26 cellular contexts compared by ENCODE assay signal in the genomic region with DNA sequence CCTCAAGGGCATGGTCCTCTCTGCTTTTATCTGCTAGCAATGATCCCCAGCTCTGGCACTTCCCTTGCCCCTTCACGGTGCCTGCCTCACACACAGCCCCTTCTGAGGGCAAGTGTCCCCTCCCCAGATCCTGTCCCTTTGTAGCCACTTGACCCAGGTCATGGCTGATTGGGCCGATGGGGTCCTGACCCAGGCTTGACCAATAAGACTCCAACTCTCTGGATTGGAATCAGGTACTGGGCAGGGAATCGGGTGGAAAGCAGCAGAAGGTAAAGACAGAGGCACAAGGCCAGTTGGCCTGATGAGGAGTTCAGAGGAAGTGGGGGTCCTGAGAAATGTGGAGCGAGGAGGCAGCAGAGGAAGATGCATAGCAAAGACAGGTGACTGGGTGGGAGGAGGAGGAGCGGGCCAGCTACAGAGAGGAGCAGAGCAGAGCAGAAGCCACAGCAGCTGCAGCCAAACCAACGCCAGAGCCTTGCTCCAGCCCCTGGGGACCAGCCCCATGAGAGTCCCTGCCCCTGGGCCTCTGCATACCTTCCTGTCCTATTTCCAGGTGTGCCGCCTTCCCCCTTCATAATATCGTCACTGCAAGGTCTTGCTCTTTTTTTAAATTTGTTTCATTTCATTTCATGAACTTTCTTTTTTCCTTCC. TPM values are rescaled to one million over a fixed set of nuclear protein-coding genes. Genes with fewer than 3 reads are reported as not detected.
"Had no signal": no experiment of that assay in that cellular context is flagged by ENCODE, and none has a peak within 500 bp of the region (broad histone marks: within the 10 kb centered on the region; RNA-seq: fewer than 3 reads in every experiment).

No MANE protein-coding gene starts in this region.

- FAIRE-seq: keratinocyte had no signal

- H3K4me3 Mint-ChIP-seq: activated B cell treated with CpG ODN at 0.5 μM for 24 hours; activated CD4-positive, alpha-beta T cell treated with anti-CD3 and anti-CD28 coated beads, Interleukin-2, amount 10 ng/mL, durations not matched to agents 24 days and 14 days; activated CD8-positive, alpha-beta T cell treated with anti-CD3 and anti-CD28 coated beads for 36 hours; activated T-cell treated with anti-CD3 and anti-CD28 coated beads, Interleukin-2, amount 50 U/mL, for 72 hours; nephron progenitor cell had no signal

- H3K36me3 Mint-ChIP-seq: activated naive CD4-positive, alpha-beta T cell treated with anti-CD3 and anti-CD28 coated beads, Interleukin-2, amount 50 U/mL, for 72 hours had no signal

- H3K27ac ChIP-seq: foreskin keratinocyte, left lung, prostate gland, testis, upper lobe of left lung had no signal

- H3K27ac Mint-ChIP-seq: activated B cell treated with CpG ODN at 0.5 μM for 24 hours; activated CD4-positive, alpha-beta T cell treated with anti-CD3 and anti-CD28 coated beads, Interleukin-2, amount 10 ng/mL, durations not matched to agents 24 days and 14 days; activated CD8-positive, alpha-beta T cell treated with anti-CD3 and anti-CD28 coated beads for 36 hours; activated naive CD4-positive, alpha-beta T cell treated with anti-CD3 and anti-CD28 coated beads, Interleukin-2, amount 50 U/mL, for 72 hours; activated T-cell treated with anti-CD3 and anti-CD28 coated beads, Interleukin-2, amount 50 U/mL, for 72 hours; nephron progenitor cell had no signal

- H3K9me3 ChIP-seq: left lung, prostate gland, testis, upper lobe of left lung had no signal

- H3K36me3 ChIP-seq: left lung, prostate gland, upper lobe of left lung had no signal

- H3K4me1 Mint-ChIP-seq: activated B cell treated with CpG ODN at 0.5 μM for 24 hours; activated CD4-positive, alpha-beta T cell treated with anti-CD3 and anti-CD28 coated beads, Interleukin-2, amount 10 ng/mL, durations not matched to agents 24 days and 14 days; nephron progenitor cell had no signal

- H3K27me3 Mint-ChIP-seq: activated CD4-positive, alpha-beta T cell treated with anti-CD3 and anti-CD28 coated beads, Interleukin-2, amount 10 ng/mL, durations not matched to agents 24 days and 14 days had no signal

- H3K4me1 ChIP-seq: foreskin keratinocyte, left lung, prostate gland, testis, upper lobe of left lung had no signal

- H3K27me3 ChIP-seq: left lung, testis had no signal

- DNase-seq: activated B cell treated with CpG ODN at 0.5 μM for 24 hours; activated CD4-positive, alpha-beta T cell treated with anti-CD3 and anti-CD28 coated beads, Interleukin-2, amount 10 ng/mL, durations not matched to agents 24 days and 14 days; activated CD8-positive, alpha-beta T cell treated with anti-CD3 and anti-CD28 coated beads for 36 hours; activated gamma-delta T cell treated with Interleukin-2 at 50 U/mL for 16 hours; activated T-cell treated with anti-CD3 and anti-CD28 coated beads, Interleukin-2, amount 50 U/mL, for 72 hours; amniotic stem cell; dorsolateral prefrontal cortex; foreskin keratinocyte; hypothalamus; left lung; nephron progenitor cell; occipital lobe; right cardiac atrium; stimulated activated CD4-positive, alpha-beta T cell treated with anti-CD3 and anti-CD28 coated beads, Interleukin-2, amount 100 ng/mL, for 24 hours; T-helper 1 cell; T-helper 9 cell; testis; upper lobe of left lung had no signal

- ATAC-seq: activated CD8-positive, alpha-beta T cell treated with anti-CD3 and anti-CD28 coated beads for 36 hours; activated naive CD4-positive, alpha-beta T cell treated with anti-CD3 and anti-CD28 coated beads, Interleukin-2, amount 50 U/mL, for 72 hours; activated T-cell treated with anti-CD3 and anti-CD28 coated beads, Interleukin-2, amount 50 U/mL, for 72 hours; foreskin keratinocyte; right cardiac atrium had no signal

- H3K4me3 ChIP-seq: dorsolateral prefrontal cortex, left lung, prostate gland, testis, upper lobe of left lung had no signal

- H3K9me3 Mint-ChIP-seq: activated B cell treated with CpG ODN at 0.5 μM for 24 hours; activated CD4-positive, alpha-beta T cell treated with anti-CD3 and anti-CD28 coated beads, Interleukin-2, amount 10 ng/mL, durations not matched to agents 24 days and 14 days; activated CD8-positive, alpha-beta T cell treated with anti-CD3 and anti-CD28 coated beads for 36 hours; activated naive CD4-positive, alpha-beta T cell treated with anti-CD3 and anti-CD28 coated beads, Interleukin-2, amount 50 U/mL, for 72 hours; activated T-cell treated with anti-CD3 and anti-CD28 coated beads, Interleukin-2, amount 50 U/mL, for 72 hours; nephron progenitor cell had no signal

RNA-seq across cellular contexts. Expression of a gene that starts 39.1 kb away (rescaled TPM):
- total RNA-seq: activated B cell treated with CpG ODN at 0.5 μM for 24 hours; activated CD4-positive, alpha-beta T cell treated with anti-CD3 and anti-CD28 coated beads, Interleukin-2, amount 10 ng/mL, durations not matched to agents 24 days and 14 days; activated CD8-positive, alpha-beta T cell treated with anti-CD3 and anti-CD28 coated beads for 36 hours; activated naive CD4-positive, alpha-beta T cell treated with anti-CD3 and anti-CD28 coated beads, Interleukin-2, amount 50 U/mL, for 72 hours; activated T-cell treated with anti-CD3 and anti-CD28 coated beads, Interleukin-2, amount 50 U/mL, for 72 hours; cardiac septum; fibroblast of lung; foreskin keratinocyte; lung microvascular endothelial cell; myocyte; right cardiac atrium; skeletal muscle tissue had no signal
- polyA plus RNA-seq: fibroblast of lung, foreskin keratinocyte, keratinocyte, right cardiac atrium had no signal
